8 cellular contexts compared by ENCODE assay signal in genomic region chr1:202456497-202457169, GRCh38.
DNase-seq lines count a peak whose midpoint lies in the region; ATAC-seq and TF ChIP-seq lines count a peak whose summit lies in the region.
"Not testable (repeated sequence)": the region's sequence is repeated elsewhere in the genome, so short reads cannot be mapped to it uniquely, and the experiment has no call there.

No MANE protein-coding gene starts in this region.

- not testable (repeated sequence) for H3K36me3 ChIP-seq in BJ (ENCODE audit: control insufficient read depth, insufficient read depth, low read length); adipocyte (ENCODE audit: control insufficient read depth, insufficient read depth, low read length, severe bottlenecking); colonic mucosa
- peaks cover 12% of the 10 kb centered on the region; the same call in 1 of the 2 replicates for H3K36me3 ChIP-seq in PC-9 (ENCODE audit: low read depth)

- peaks cover 37% of the 10 kb centered on the region for H3F3A ChIP-seq in PC-9 (ENCODE audit: insufficient read depth, low read depth)

- not testable (repeated sequence) for H3K27me3 ChIP-seq in BJ (ENCODE audit: control insufficient read depth, insufficient read depth, low read length); PC-9 (ENCODE audit: insufficient read depth, low read depth); adipocyte (replicated peaks; ENCODE audit: control insufficient read depth, insufficient read depth, low read length); colonic mucosa; foreskin keratinocyte

- intact Hi-C loops in PC-9 (cut with micrococcal nuclease; ENCODE audit: unreplicated experiment) = loop anchor here (5.0 kb wide), 1 partner anchor 44 kb away; no protein-coding TSS in a partner anchor
- intact Hi-C loops in colonic mucosa (cut with DNase I) = not testable (repeated sequence)

- H3K4me3 ChIP-seq in BJ (ENCODE audit: low read depth, low read length); adipocyte (ENCODE audit: low read length); colonic mucosa: not testable (repeated sequence)
- peak overlapping the region; percentile 9; the same call in 1 of the 2 replicates for H3K4me3 ChIP-seq in PC-9

- H3K27me3 Mint-ChIP-seq in type B pancreatic cell = not testable (repeated sequence)

- not testable (repeated sequence) for H3K9me3 Mint-ChIP-seq in type B pancreatic cell

- H3K4me2 ChIP-seq in PC-9 = peak overlapping the region; percentile 77

- not testable (repeated sequence) for H4K20me1 ChIP-seq in PC-9 (ENCODE audit: insufficient read depth)

- POLR2A ChIA-PET in BJ (lab: Charles Lee) = not testable (repeated sequence)
- POLR2A ChIA-PET in PC-9 (lab: Charles Lee; ENCODE audit: unreplicated experiment) = interaction anchor here (0.6 to 0.7 kb wide), 4 partner anchors 61 to 198 kb away, joined by 3 to 4 read pairs (median 3); no protein-coding TSS in a partner anchor

- peak overlapping the region; percentile 73 for H3K4me3 Mint-ChIP-seq in type B pancreatic cell

- H2AFZ ChIP-seq in PC-9 = not testable (repeated sequence)

- H3K9me3 ChIP-seq in PC-9 (ENCODE audit: insufficient read depth, low read depth); adipocyte (ENCODE audit: control insufficient read depth, low read length); colonic mucosa: not testable (repeated sequence)

- CTCF ChIA-PET in BJ (lab: Yijun Ruan, JAX) = interaction anchor here (1.0 kb wide), 1 partner anchor 263 kb away, joined by 3 read pairs; no protein-coding TSS in a partner anchor
- CTCF ChIA-PET in PC-9 (lab: Charles Lee) = not testable (repeated sequence)

- H3K27ac ChIP-seq in PC-9 = peak overlapping the region; percentile 93
- H3K27ac ChIP-seq in colonic mucosa = peak overlapping the region; percentile 27
- peak overlapping the region; percentile 76 for H3K27ac ChIP-seq in foreskin keratinocyte

- not testable (repeated sequence) for H3K9ac ChIP-seq in adipocyte (ENCODE audit: low read length); colonic mucosa (ENCODE audit: low read depth in 2 of 2, low read length in 2 of 2)

- not testable (repeated sequence) for H3K4me1 Mint-ChIP-seq in type B pancreatic cell (ENCODE audit: unreplicated experiment)

- BruUV-seq in PC-9 (replicated peaks; lab: Mats Ljungman, UMichigan) = TSS peak; percentile 27

- peak; percentile 55 for ATAC-seq in foreskin keratinocyte

- peaks cover 16% of the 10 kb centered on the region for H3K36me3 Mint-ChIP-seq in type B pancreatic cell

- H3K4me1 ChIP-seq in PC-9 (replicated peaks; ENCODE audit: insufficient read depth) = peaks cover 58% of the 10 kb centered on the region
- H3K4me1 ChIP-seq in adipocyte (ENCODE audit: control insufficient read depth, insufficient read depth, low read length) = peaks cover 12% of the 10 kb centered on the region
- H3K4me1 ChIP-seq in colonic mucosa = not testable (repeated sequence)
- H3K4me1 ChIP-seq in foreskin keratinocyte = peaks cover 29% of the 10 kb centered on the region

- H3K27ac Mint-ChIP-seq in type B pancreatic cell = peak overlapping the region; percentile 97

- not testable (repeated sequence) for TF ChIP-seq CTCF in BJ (IDR thresholded peaks at IDR 0.05; ENCODE audit: insufficient read depth, low read depth, low read length); PC-9 (conservative IDR thresholded peaks at IDR 0.05); colonic mucosa (IDR thresholded peaks at IDR 0.05); foreskin keratinocyte (conservative IDR thresholded peaks at IDR 0.05); type B pancreatic cell (conservative IDR thresholded peaks at IDR 0.05)

- DNase-seq in BJ (ENCODE audit: low read depth) (peak; percentile 16), HS-27A (ENCODE audit: low read depth) (peak; percentile 40), PC-9 (peak; percentile 19 to 81), adipocyte (ENCODE audit: low read depth) (peak; percentile 85), colonic mucosa (peak; percentile 30), foreskin keratinocyte (peak; percentile 34 to 68), non-pigmented ciliary epithelial cell (ENCODE audit: low read depth) (peak; percentile 27)
- DNase-seq in type B pancreatic cell (ENCODE audit: extremely low spot score, unreplicated experiment) = not testable (repeated sequence)

- not testable (repeated sequence) for H3K79me2 ChIP-seq in PC-9 (ENCODE audit: low read depth)

- not testable (repeated sequence) for H3K9me2 ChIP-seq in PC-9 (ENCODE audit: insufficient read depth)

Comparison
In these comparisons a context has a peak if more than half of its experiments do, and no peak if none do; other contexts are left out.
1. H3K27ac ChIP-seq: peak in every context shown above with its lines; median percentile 93 in PC-9; 76 in foreskin keratinocyte; 27 in colonic mucosa.